In genomic region chr15:66701422-66702034, GRCh38 we compare ENCODE assay signal across 8 cellular contexts. TPM values are rescaled to one million over a fixed set of nuclear protein-coding genes. Genes with fewer than 3 reads are reported as not detected.
DNase-seq lines count a peak whose midpoint lies in the region; ATAC-seq, FAIRE-seq and TF ChIP-seq lines count a peak whose summit lies in the region.

No MANE protein-coding gene starts in this region.

- CTCF ChIA-PET in HepG2 (lab: Yijun Ruan, JAX; ENCODE audit: low intra/inter-chr PET ratio, low total read pairs) = no interaction called here

- peak; percentile 17 for ATAC-seq in GM18861 (IDR thresholded peaks at IDR 0.05; ENCODE audit: unreplicated experiment)
- peak; percentile 19 for ATAC-seq in HG03280 (IDR thresholded peaks at IDR 0.05; ENCODE audit: unreplicated experiment)
- peak; percentile 67 for ATAC-seq in HepG2
- ATAC-seq in stimulated activated naive CD8-positive, alpha-beta T cell treated with anti-CD3 and anti-CD28 coated beads, Interleukin-15, Interleukin-2, amounts not matched to agents 100 U/mL and 50 U/mL, for 24 hours = peak; percentile 13

- H3K9ac ChIP-seq in SU-DHL-6 (ENCODE audit: low read length) = peak overlapping the region; percentile 59
- H3K9ac ChIP-seq in HepG2 (ENCODE audit: insufficient read depth, low read depth, low read length) = peak overlapping the region; percentile 79

- H3K27ac ChIP-seq in SU-DHL-6 (ENCODE audit: low read depth, low read length) = peak overlapping the region; percentile 54
- peak overlapping the region; percentile 91 for H3K27ac ChIP-seq in HepG2 (ENCODE audit: extremely low read length, insufficient read depth, low read length)

- TF ChIP-seq CTCF in SU-DHL-6 (IDR thresholded peaks at IDR 0.05; ENCODE audit: insufficient read depth, low read length, poor library complexity, severe bottlenecking) (no peak), HepG2 (CRISPR knock-in tag; IDR thresholded peaks at IDR 0.05) (no peak)

- BruUV-seq in HepG2 (replicated peaks; lab: Mats Ljungman, UMichigan) = no TSS peak

- FAIRE-seq in HepG2 (lab: Jason Lieb, UNC) = no peak

- H3K9me2 ChIP-seq in SU-DHL-6 (replicated peaks; ENCODE audit: insufficient read depth, low read length) = no peaks in the 10 kb centered on the region

- peaks cover 46% of the 10 kb centered on the region for H3K4me1 ChIP-seq in HepG2 (ENCODE audit: insufficient read depth, low read length)

- POLR2A ChIA-PET in HepG2 (lab: Yijun Ruan, JAX) = interaction anchor here (0.8 to 6.0 kb wide), 10 partner anchors 13 to 144 kb away, joined by 3 to 96 read pairs (median 4); no protein-coding TSS in a partner anchor

- TF ChIP-seq EP300 in HepG2 (IDR thresholded peaks at IDR 0.05; ENCODE audit: low read depth in 2 of 2, low read length in 2 of 2) = no peak
- no peak for TF ChIP-seq EP300 in HepG2 (CRISPR knock-in tag; IDR thresholded peaks at IDR 0.05; ENCODE audit: borderline replicate concordance)

- TF ChIP-seq RAD21 in HepG2 (CRISPR knock-in tag; IDR thresholded peaks at IDR 0.05) = no peak

- peak; percentile 58 for DNase-seq in AG08396 (ENCODE audit: low spot score)
- DNase-seq in cerebellar cortex (ENCODE audit: low spot score) = peak; percentile 50
- DNase-seq in HepG2 (ENCODE audit: low spot score) = peak; percentile 42
- DNase-seq in stimulated activated naive CD8-positive, alpha-beta T cell treated with anti-CD3 and anti-CD28 coated beads, Interleukin-15, Interleukin-2, amounts not matched to agents 100 U/mL and 50 U/mL, for 24 hours = peak; percentile 32
- DNase-seq in NCI-H510A (lab: John Stamatoyannopoulos, UW) = no peak

- no peaks in the 10 kb centered on the region for H3K9me3 ChIP-seq in SU-DHL-6 (ENCODE audit: insufficient read depth, low read length)
- H3K9me3 ChIP-seq in HepG2 (ENCODE audit: low read length) = no peaks in the 10 kb centered on the region

- H3K27me3 ChIP-seq in SU-DHL-6 (ENCODE audit: low read length) = no peaks in the 10 kb centered on the region
- no peaks in the 10 kb centered on the region; a peak in 1 of 5 replicates for H3K27me3 ChIP-seq in HepG2 (ENCODE audit: control insufficient read depth in 1 of 2, insufficient read depth in 2 of 2, low read length in 2 of 2)

- H4K20me1 ChIP-seq in SU-DHL-6 (ENCODE audit: low read depth, low read length) = no peaks in the 10 kb centered on the region
- 0 out of 2 replicates have a peak, but pooled peaks cover 8% of the 10 kb centered on the region for H4K20me1 ChIP-seq in HepG2 (ENCODE audit: insufficient read depth, low read length)

- in situ Hi-C loops in HepG2 (cut with HindIII; ENCODE audit: extremely low pct_ligation_motif_present, low pct_unique_long_range_greater_than_20kb) = loop anchor here (5.0 kb wide), 3 partner anchors 71 to 141 kb away; no protein-coding TSS in a partner anchor

- H3K4me3 ChIP-seq in SU-DHL-6 (ENCODE audit: insufficient read depth, low read length, poor library complexity, severe bottlenecking) (peak overlapping the region; percentile 53), HepG2 (replicated peaks in 1 of 3; ENCODE audit: insufficient read depth in 1 of 3, low read depth in 2 of 3, low read length in 3 of 3) (peak overlapping the region; percentile 66 to 87 (median 87))

- no peak for TF ChIP-seq POLR2A in HepG2 (IDR thresholded peaks at IDR 0.05; ENCODE audit: insufficient read depth in 1 of 2, low read depth in 2 of 2, low read length in 2 of 2)

- H3K36me3 ChIP-seq in SU-DHL-6 (ENCODE audit: low read length) (no peaks in the 10 kb centered on the region), HepG2 (replicated peaks in 1 of 2; ENCODE audit: control insufficient read depth in 1 of 2, insufficient read depth in 2 of 2, low read length in 2 of 2) (no peaks in the 10 kb centered on the region)

- peaks cover 5% of the 10 kb centered on the region; the same call in 1 of the 2 replicates for H3F3A ChIP-seq in SU-DHL-6 (ENCODE audit: insufficient read depth)

- H3K4me2 ChIP-seq in SU-DHL-6 (ENCODE audit: low read depth, low read length, poor library complexity, severe bottlenecking) (peak overlapping the region; percentile 76), HepG2 (ENCODE audit: low read depth, low read length) (peak overlapping the region; percentile 88)

- H3K79me2 ChIP-seq in SU-DHL-6 (ENCODE audit: insufficient read depth, low read length) = no peaks in the 10 kb centered on the region
- peaks cover 28% of the 10 kb centered on the region for H3K79me2 ChIP-seq in HepG2 (ENCODE audit: insufficient read depth, low read length)

- intact Hi-C loops in HepG2 (cut with micrococcal nuclease; ENCODE audit: unreplicated experiment) = loop anchor here (1.0 to 5.0 kb wide), 2 partner anchors 70 to 141 kb away; no protein-coding TSS in a partner anchor

- H2AFZ ChIP-seq in SU-DHL-6 (ENCODE audit: low read depth, low read length, severe bottlenecking) (peak overlapping the region; percentile 72), HepG2 (ENCODE audit: low read length) (no peak overlapping the region)

- 0% methylated on average over 1 of the region's 48 CpGs for WGBS in HepG2 (ENCODE audit: low lambda C conversion rate)

TF ChIP-seq in HepG2, 621 proteins besides CTCF, POLR2A, EP300 and RAD21 (continues in another document):
- TF ChIP-seq POGZ (CRISPR knock-in tag; IDR thresholded peaks at IDR 0.05) (no peak), ZMAT5 (CRISPR knock-in tag; IDR thresholded peaks at IDR 0.05; ENCODE audit: borderline replicate concordance, low read depth) (no peak), AGO1 (IDR thresholded peaks at IDR 0.05; ENCODE audit: low read depth, low read length, poor library complexity, severe bottlenecking) (peak; percentile 41), ZNF383 (CRISPR knock-in tag; IDR thresholded peaks at IDR 0.05; ENCODE audit: borderline replicate concordance) (0 out of 2 replicates have a peak, but pooled peaks have one; percentile 44), UBTF (CRISPR knock-in tag; IDR thresholded peaks at IDR 0.05) (no peak), ZNF709 (CRISPR knock-in tag; IDR thresholded peaks at IDR 0.05) (no peak), ZNF264 (CRISPR knock-in tag; IDR thresholded peaks at IDR 0.05) (no peak), ZBTB7B (CRISPR knock-in tag; IDR thresholded peaks at IDR 0.05) (no peak), ZBTB25 (CRISPR knock-in tag; IDR thresholded peaks at IDR 0.05) (no peak), RFXAP (CRISPR knock-in tag; IDR thresholded peaks at IDR 0.05; ENCODE audit: borderline replicate concordance) (no peak), KDM5A (IDR thresholded peaks at IDR 0.05; ENCODE audit: borderline replicate concordance, low read length) (peak; percentile 27; the same call in 1 of the 2 replicates), KAT7 (CRISPR knock-in tag; IDR thresholded peaks at IDR 0.05; ENCODE audit: borderline replicate concordance) (no peak)

RNA-seq across cellular contexts. Expression of gene SMAD6, which starts 0.5 kb away (rescaled TPM):
- total RNA-seq in HepG2 (2016; rRNA removed; fragmentation: Illumina TruSeq; extraction: Trizol) = 2.6 and 4.4 TPM in 2 replicates
- 0.79 and 0.91 TPM in 2 replicates for total RNA-seq in HepG2 (2016; cell fraction: cytosol; rRNA removed; fragmentation: Illumina TruSeq; extraction: Trizol; ENCODE audit: low read depth)
- total RNA-seq in HepG2 (2016; cell fraction: insoluble cytoplasmic fraction; rRNA removed; fragmentation: Illumina TruSeq; extraction: Trizol) = 2.3 and 4.5 TPM in 2 replicates
- total RNA-seq in HepG2 (2016; cell fraction: membrane; rRNA removed; fragmentation: Illumina TruSeq; extraction: Trizol) = 2.0 and 2.2 TPM in 2 replicates
- total RNA-seq in HepG2 (2016; cell fraction: nucleus; rRNA removed; fragmentation: Illumina TruSeq; extraction: Trizol) = 7.0 and 9.1 TPM in 2 replicates
- polyA plus RNA-seq in HepG2 (2011; rRNA removed) = 3.1 and 3.3 TPM in 2 replicates
- 1.3 and 2.9 TPM in 2 replicates for polyA plus RNA-seq in HepG2 (2011; cell fraction: cytosol; rRNA removed)
- 6.7 and 14.1 TPM in 2 replicates for polyA plus RNA-seq in HepG2 (2011; cell fraction: nucleus; rRNA removed)
- polyA plus RNA-seq in HepG2 (2012) = 3.3 and 3.9 TPM in 2 replicates
- 1.1 and 2.0 TPM in 2 replicates for polyA plus RNA-seq in HepG2 (2016; cell fraction: cytosol; fragmentation: Illumina TruSeq; extraction: Trizol; ENCODE audit: low read depth)
- polyA plus RNA-seq in HepG2 (2016; cell fraction: insoluble cytoplasmic fraction; fragmentation: Illumina TruSeq; extraction: Trizol; ENCODE audit: low read depth) = 2.3 and 2.9 TPM in 2 replicates
- 1.5 and 2.1 TPM in 2 replicates for polyA plus RNA-seq in HepG2 (2016; cell fraction: membrane; fragmentation: Illumina TruSeq; extraction: Trizol; ENCODE audit: low read depth)
- 7.1 and 8.1 TPM in 2 replicates for polyA plus RNA-seq in HepG2 (2016; cell fraction: nucleus; fragmentation: Illumina TruSeq; extraction: Trizol; ENCODE audit: insufficient read depth, low read depth)
- 19.3 and 109 TPM in 2 replicates for polyA minus RNA-seq in HepG2 (2011; rRNA and poly(A)+ RNA removed; ENCODE audit: low replicate concordance)
- polyA minus RNA-seq in HepG2 (2011; cell fraction: cytosol; rRNA and poly(A)+ RNA removed) = 5.3 and 5.6 TPM in 2 replicates
- 11.7 and 25.1 TPM in 2 replicates for polyA minus RNA-seq in HepG2 (2011; cell fraction: nucleus; rRNA and poly(A)+ RNA removed)

Comparison
In these comparisons a context has a peak if more than half of its experiments do, and no peak if none do; other contexts are left out.
1. ATAC-seq: peak in every context shown above with its lines; median percentile 67 in HepG2; 19 in HG03280; 17 in GM18861; 13 in stimulated activated naive CD8-positive, alpha-beta T cell treated with anti-CD3 and anti-CD28 coated beads, Interleukin-15, Interleukin-2, amounts not matched to agents 100 U/mL and 50 U/mL, for 24 hours.